Comparison of ENCODE assay signal across 20 cellular contexts in the genomic region with DNA sequence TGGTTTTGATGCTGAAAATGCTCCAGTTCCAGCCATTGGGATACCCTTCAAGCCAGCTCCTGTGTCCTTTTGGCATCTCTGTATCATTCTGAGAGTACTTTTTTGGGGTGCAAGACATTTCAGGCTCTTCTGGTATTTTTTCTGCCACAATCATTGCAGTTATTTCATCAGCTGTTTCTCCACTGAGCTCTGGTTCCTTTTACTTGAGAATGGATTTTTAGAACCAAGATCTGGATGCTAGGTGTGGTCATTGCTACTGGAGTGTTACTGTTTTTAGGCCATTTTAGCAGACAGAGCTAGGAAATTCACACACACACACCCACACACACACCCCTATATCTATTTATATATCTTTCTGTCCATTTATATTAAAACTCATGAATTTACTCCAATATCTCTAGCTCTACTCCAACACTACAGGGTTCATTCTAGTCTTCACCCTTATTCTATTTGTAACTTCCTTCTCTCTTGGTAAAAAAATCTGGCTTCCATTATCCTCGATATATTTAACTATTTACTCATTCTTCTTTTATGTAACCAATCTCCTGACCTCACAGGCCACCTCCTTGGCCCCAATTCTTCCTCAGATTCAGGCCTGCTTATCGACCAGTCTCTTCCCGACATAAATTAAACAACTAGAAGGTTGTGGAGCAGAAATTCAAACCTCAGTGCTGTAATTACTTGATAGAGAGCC. TPM values are rescaled to one million over a fixed set of nuclear protein-coding genes. Genes with fewer than 3 reads are reported as not detected.
DNase-seq lines count a peak whose midpoint lies in the region; ATAC-seq and TF ChIP-seq lines count a peak whose summit lies in the region.
"Had no signal": no experiment of that assay in that cellular context is flagged by ENCODE, and none has a peak within 500 bp of the region (broad histone marks: within the 10 kb centered on the region; RNA-seq: fewer than 3 reads in every experiment).

No MANE protein-coding gene starts in this region.

- H2BK5ac ChIP-seq in trophoblast cell (ENCODE audit: low read depth, low read length, poor library complexity), result no peak overlapping the region

- H3K9ac ChIP-seq in SK-N-SH, result no peak overlapping the region
- H3K9ac ChIP-seq in trophoblast cell (ENCODE audit: low read length), result no peak overlapping the region

- peak overlapping the region; percentile 19 to 37 for H3K27ac Mint-ChIP-seq in stimulated activated naive CD8-positive, alpha-beta T cell treated with anti-CD3 and anti-CD28 coated beads, Interleukin-15, amount 100 ng/mL, for 72 hours
- peak overlapping the region in 1 of 2 donors; percentile 61 for H3K27ac Mint-ChIP-seq in natural killer cell
- H3K27ac Mint-ChIP-seq: IgD-negative memory B cell had no signal

- no peaks in the 10 kb centered on the region for H3K9me2 ChIP-seq in SK-N-SH

- peaks cover 14% of the 10 kb centered on the region for H3K4me1 Mint-ChIP-seq in stimulated activated naive CD8-positive, alpha-beta T cell treated with anti-CD3 and anti-CD28 coated beads, Interleukin-15, amount 100 ng/mL, for 72 hours
- peaks cover 6 to 16% of the 10 kb centered on the region in 2 donors for H3K4me1 Mint-ChIP-seq in natural killer cell
- H3K4me1 Mint-ChIP-seq: central memory CD8-positive, alpha-beta T cell had no signal

- H3K27me3 ChIP-seq in SK-N-SH (ENCODE audit: insufficient read depth) (no peaks in the 10 kb centered on the region), trophoblast cell (ENCODE audit: insufficient read depth, low read length) (no peaks in the 10 kb centered on the region)
- H3K27me3 ChIP-seq: upper lobe of right lung had no signal

- no peak overlapping the region for H2BK120ac ChIP-seq in trophoblast cell (ENCODE audit: insufficient read depth, low read length, poor library complexity)

- no peaks in the 10 kb centered on the region for H3K9me3 ChIP-seq in SK-N-SH
- no peaks in the 10 kb centered on the region for H3K9me3 ChIP-seq in trophoblast cell (ENCODE audit: insufficient read depth, low read depth, low read length)
- H3K9me3 ChIP-seq: left ventricle myocardium inferior, upper lobe of right lung had no signal

- peaks cover 0 to 2% of the 10 kb centered on the region in 2 experiments for H3K36me3 ChIP-seq in SK-N-SH (replicated peaks in 1 of 2; ENCODE audit: control insufficient read depth in 1 of 2, insufficient read depth in 2 of 2, low read length in 1 of 2)
- peaks cover 0 to 2% of the 10 kb centered on the region in 2 experiments for H3K36me3 ChIP-seq in trophoblast cell (ENCODE audit: control insufficient read depth in 1 of 2, insufficient read depth in 2 of 2, low read length in 2 of 2)
- H3K36me3 ChIP-seq: left ventricle myocardium inferior, upper lobe of right lung had no signal

- H2AFZ ChIP-seq in SK-N-SH (ENCODE audit: low read depth) (no peak overlapping the region), trophoblast cell (ENCODE audit: insufficient read depth, low read length, poor library complexity) (no peak overlapping the region)

- no peaks in the 10 kb centered on the region for H3K79me1 ChIP-seq in trophoblast cell (ENCODE audit: low read length)

- POLR2A ChIA-PET in SK-N-SH (lab: Yijun Ruan, JAX), result no interaction called here

- CTCF ChIA-PET in SK-N-SH (lab: Yijun Ruan, JAX), result interaction anchor here (1.0 to 1.3 kb wide), 2 partner anchors 9 to 83 kb away, joined by 3 to 5 read pairs; no protein-coding TSS in a partner anchor

- no peak overlapping the region for H2BK12ac ChIP-seq in trophoblast cell (ENCODE audit: low read length)

- H3K36me3 Mint-ChIP-seq in natural killer cell, result no peaks in the 10 kb centered on the region

- H2AK5ac ChIP-seq in trophoblast cell (ENCODE audit: low read length), result no peak overlapping the region

- H3K4me1 ChIP-seq in SK-N-SH (ENCODE audit: control insufficient read depth in 1 of 2, insufficient read depth in 2 of 2, low read depth in 1 of 2, low read length in 1 of 2) (peaks cover 10 to 62% of the 10 kb centered on the region in 2 experiments; a peak in 3 of 4 replicates), trophoblast cell (ENCODE audit: control insufficient read depth in 1 of 2, insufficient read depth in 2 of 2, low read length in 2 of 2) (no peaks in the 10 kb centered on the region)
- H3K4me1 ChIP-seq: upper lobe of right lung had no signal

- H3F3A ChIP-seq in SK-N-SH (replicated peaks; ENCODE audit: insufficient read depth), result peaks cover 19% of the 10 kb centered on the region

- H4K12ac ChIP-seq in trophoblast cell (ENCODE audit: low read depth, low read length), result no peak overlapping the region

- H3K27ac ChIP-seq in SK-N-SH (ENCODE audit: low read depth in 2 of 2, low read length in 1 of 2), result peak overlapping the region; percentile 26 to 41; a peak in 3 of 4 replicates
- no peak overlapping the region for H3K27ac ChIP-seq in trophoblast cell (ENCODE audit: low read depth, low read length)
- H3K27ac ChIP-seq: left ventricle myocardium inferior, upper lobe of right lung had no signal

- no peak for TF ChIP-seq EP300 in SK-N-SH (IDR thresholded peaks at IDR 0.05; ENCODE audit: borderline replicate concordance in 1 of 2, low read depth in 1 of 2, low read length in 1 of 2)

- no peak overlapping the region for H3K18ac ChIP-seq in trophoblast cell (ENCODE audit: low read length)

- H3K4ac ChIP-seq in trophoblast cell (ENCODE audit: low read depth, low read length), result no peak overlapping the region

- no peak for DNase-seq in stimulated activated naive CD8-positive, alpha-beta T cell treated with anti-CD3 and anti-CD28 coated beads, Interleukin-15, amount 100 ng/mL, for 72 hours
- DNase-seq in stimulated activated naive CD8-positive, alpha-beta T cell treated with anti-CD3 and anti-CD28 coated beads, Interleukin-15, Interleukin-2, amounts not matched to agents 100 U/mL and 50 U/mL, for 24 hours, result no peak
- no peak for DNase-seq in SK-N-SH
- peak; percentile 62 for DNase-seq in fibroblast of peridontal ligament (ENCODE audit: extremely low read depth)
- no peak for DNase-seq in natural killer cell
- no peak for DNase-seq in trophoblast cell
- DNase-seq in activated CD4-positive, alpha-beta T cell treated with anti-CD3 and anti-CD28 coated beads, Interleukin-2, amount 50 U/mL, for 1 hour, result no peak
- DNase-seq: activated CD4-positive, CD25-positive, alpha-beta regulatory T cell treated with anti-CD3 and anti-CD28 coated beads, Interleukin-2, amount 50 U/mL, for 72 hours; amygdala; CD8-positive, alpha-beta memory T cell; effector memory CD4-positive, alpha-beta T cell; left ventricle myocardium inferior; NCI-H1048; NCI-H2081 treated with DMSO at 0.1 percent for 48 hours; occipital lobe; stimulated activated naive CD4-positive, alpha-beta T cell; upper lobe of right lung had no signal

- no peak for ATAC-seq in stimulated activated naive CD8-positive, alpha-beta T cell treated with anti-CD3 and anti-CD28 coated beads, Interleukin-15, amount 100 ng/mL, for 72 hours
- ATAC-seq in stimulated activated naive CD8-positive, alpha-beta T cell treated with anti-CD3 and anti-CD28 coated beads, Interleukin-15, Interleukin-2, amounts not matched to agents 100 U/mL and 50 U/mL, for 24 hours, result no peak
- no peak for ATAC-seq in HG03378 (IDR thresholded peaks at IDR 0.05; ENCODE audit: unreplicated experiment)
- no peak for ATAC-seq in natural killer cell
- ATAC-seq: upper lobe of right lung had no signal

- intact Hi-C loops in natural killer cell (cut with micrococcal nuclease), result no loop called here

- no peak for TF ChIP-seq RAD21 in SK-N-SH (IDR thresholded peaks at IDR 0.05; ENCODE audit: low read length)

- no peak overlapping the region for H4K91ac ChIP-seq in trophoblast cell (ENCODE audit: low read depth, low read length)

- TF ChIP-seq CTCF in SK-N-SH (IDR thresholded peaks at IDR 0.05), result no peak
- TF ChIP-seq CTCF in natural killer cell (IDR thresholded peaks at IDR 0.05), result no peak

- H3K79me2 ChIP-seq in SK-N-SH (ENCODE audit: insufficient read depth) (peaks cover 70% of the 10 kb centered on the region), trophoblast cell (ENCODE audit: control insufficient read depth, insufficient read depth, low read length, poor library complexity) (no peaks in the 10 kb centered on the region)

- H3K4me2 ChIP-seq in SK-N-SH (0 out of 2 replicates have a peak overlapping the region, but pooled peaks have one; percentile 2), trophoblast cell (ENCODE audit: low read length) (no peak overlapping the region)

- H3K9me3 Mint-ChIP-seq in stimulated activated naive CD8-positive, alpha-beta T cell treated with anti-CD3 and anti-CD28 coated beads, Interleukin-15, amount 100 ng/mL, for 72 hours, result no peaks in the 10 kb centered on the region
- no peaks in the 10 kb centered on the region for H3K9me3 Mint-ChIP-seq in natural killer cell
- H3K9me3 Mint-ChIP-seq: CD8-positive, alpha-beta memory T cell; central memory CD8-positive, alpha-beta T cell had no signal

- H4K8ac ChIP-seq in trophoblast cell (ENCODE audit: low read depth, low read length), result no peak overlapping the region

- peaks cover 19% of the 10 kb centered on the region for H3K27me3 Mint-ChIP-seq in stimulated activated naive CD8-positive, alpha-beta T cell treated with anti-CD3 and anti-CD28 coated beads, Interleukin-15, amount 100 ng/mL, for 72 hours
- peaks cover 0 to 4% of the 10 kb centered on the region in 2 donors for H3K27me3 Mint-ChIP-seq in natural killer cell (ENCODE audit: low read depth in 2 of 2)
- H3K27me3 Mint-ChIP-seq: central memory CD8-positive, alpha-beta T cell had no signal

- H3K23ac ChIP-seq in trophoblast cell (ENCODE audit: low read length), result no peak overlapping the region

- no peak overlapping the region for H3K14ac ChIP-seq in trophoblast cell (ENCODE audit: low read length)

- H3K4me3 ChIP-seq in SK-N-SH (ENCODE audit: low read depth in 2 of 2, low read length in 1 of 2), result no peak overlapping the region; a peak in 1 of 4 replicates
- H3K4me3 ChIP-seq in trophoblast cell (ENCODE audit: low read depth, low read length), result no peak overlapping the region
- H3K4me3 ChIP-seq: left ventricle myocardium inferior, upper lobe of right lung had no signal

- WGBS in SK-N-SH (ENCODE audit: low lambda C conversion rate), result 24% methylated on average over 3 of the region's 3 CpGs
- no CpG with 5 or more reads among the region's 3 CpGs for WGBS in trophoblast cell (ENCODE audit: extremely low coverage, insufficient coverage, insufficient read length)

- H3K4me3 Mint-ChIP-seq in stimulated activated naive CD8-positive, alpha-beta T cell treated with anti-CD3 and anti-CD28 coated beads, Interleukin-15, amount 100 ng/mL, for 72 hours, result no peak overlapping the region
- H3K4me3 Mint-ChIP-seq in natural killer cell, result no peak overlapping the region
- H3K4me3 Mint-ChIP-seq: CD8-positive, alpha-beta memory T cell; central memory CD8-positive, alpha-beta T cell; IgD-negative memory B cell had no signal

- no peaks in the 10 kb centered on the region; the same call in 1 of the 2 replicates for H4K20me1 ChIP-seq in SK-N-SH (ENCODE audit: insufficient read depth)

RNA-seq across cellular contexts. Expression of a gene that starts 17.0 kb away (rescaled TPM):
- polyA plus RNA-seq in SK-N-SH (2012; rRNA removed), result 9.7 and 10.6 TPM in 2 replicates
- polyA plus RNA-seq in SK-N-SH (2012; cell fraction: cytosol; rRNA removed), result 14.6 and 14.7 TPM in 2 replicates
- 6.6 and 14.9 TPM in 2 replicates for polyA plus RNA-seq in SK-N-SH (2012; cell fraction: nucleus; rRNA removed)
- total RNA-seq in natural killer cell, result under 1 TPM in 1 of 3 donors, not detected in 2; 0.33 TPM
- 1.5 TPM in 2 replicates for polyA plus RNA-seq in trophoblast cell (2013)

RNA-seq across cellular contexts. Expression of a gene that starts 26.0 kb away (rescaled TPM):
- polyA plus RNA-seq in SK-N-SH (2012; rRNA removed), result 16.2 and 17.5 TPM in 2 replicates
- 24.2 and 41.0 TPM in 2 replicates for polyA plus RNA-seq in SK-N-SH (2012; cell fraction: cytosol; rRNA removed)
- 7.6 and 11.7 TPM in 2 replicates for polyA plus RNA-seq in SK-N-SH (2012; cell fraction: nucleus; rRNA removed)
- total RNA-seq in natural killer cell, result 10 to 100 TPM; 61.2 to 77.9 (median 69.5) TPM
- 28.2 and 29.0 TPM in 2 replicates for polyA plus RNA-seq in trophoblast cell (2013)
